13 cellular contexts compared by ENCODE assay signal in genomic region chr5:117999939-118000549, GRCh38.
DNase-seq lines count a peak whose midpoint lies in the region; ATAC-seq and TF ChIP-seq lines count a peak whose summit lies in the region.
"Had no signal": no experiment of that assay in that cellular context is flagged by ENCODE, and none has a peak within 500 bp of the region (broad histone marks: within the 10 kb centered on the region; RNA-seq: fewer than 3 reads in every experiment).

No MANE protein-coding gene starts in this region.

- TF ChIP-seq CTCF in mucosa of descending colon (IDR thresholded peaks at IDR 0.05): no peak

- peaks cover 8% of the 10 kb centered on the region for H3K9me3 Mint-ChIP-seq in activated CD4-positive, alpha-beta memory T cell treated with anti-CD3 and anti-CD28 coated beads for 36 hours
- H3K9me3 Mint-ChIP-seq: nephron had no signal

- no peak overlapping the region for H3K4me3 Mint-ChIP-seq in activated CD4-positive, alpha-beta memory T cell treated with anti-CD3 and anti-CD28 coated beads for 36 hours
- H3K4me3 Mint-ChIP-seq: nephron had no signal

- no peaks in the 10 kb centered on the region for H3K4me1 Mint-ChIP-seq in activated CD4-positive, alpha-beta memory T cell treated with anti-CD3 and anti-CD28 coated beads for 36 hours (ENCODE audit: low read depth)

- no peak overlapping the region for H3K4me3 ChIP-seq in mucosa of descending colon

- POLR2A ChIA-PET in activated CD4-positive, alpha-beta memory T cell treated with anti-CD3 and anti-CD28 coated beads for 36 hours (lab: Charles Lee): no interaction called here

- CTCF ChIA-PET in activated CD4-positive, alpha-beta memory T cell treated with anti-CD3 and anti-CD28 coated beads for 36 hours (lab: Charles Lee): no interaction called here

- H3K27me3 Mint-ChIP-seq in activated CD4-positive, alpha-beta memory T cell treated with anti-CD3 and anti-CD28 coated beads for 36 hours: no peaks in the 10 kb centered on the region

- no peaks in the 10 kb centered on the region for H3K36me3 Mint-ChIP-seq in activated CD4-positive, alpha-beta memory T cell treated with anti-CD3 and anti-CD28 coated beads for 36 hours

- H3K36me3 ChIP-seq in mucosa of descending colon (ENCODE audit: low read depth): no peaks in the 10 kb centered on the region

- peak; percentile 1 for DNase-seq in DMS79 (lab: John Stamatoyannopoulos, UW)
- peak; percentile 2 to 9 for DNase-seq in NCI-H446 (lab: John Stamatoyannopoulos, UW)
- DNase-seq in UCSD-AML1 (lab: John Stamatoyannopoulos, UW; ENCODE audit: unreplicated experiment): no peak
- no peak for DNase-seq in medulla oblongata (ENCODE audit: extremely low spot score)
- no peak for DNase-seq in activated CD4-positive, alpha-beta memory T cell treated with anti-CD3 and anti-CD28 coated beads for 36 hours
- no peak for DNase-seq in mucosa of descending colon
- DNase-seq: activated CD4-positive, alpha-beta T cell treated with anti-CD3 and anti-CD28 coated beads for 1 hour; activated gamma-delta T cell treated with Interleukin-2 at 50 U/mL for 16 hours; AML-193; cortex of kidney had no signal

- no peaks in the 10 kb centered on the region for H3K4me1 ChIP-seq in mucosa of descending colon (ENCODE audit: low read depth)

- intact Hi-C loops in activated CD4-positive, alpha-beta memory T cell treated with anti-CD3 and anti-CD28 coated beads for 36 hours (cut with micrococcal nuclease): no loop called here
- intact Hi-C loops in mucosa of descending colon (cut with DNase I, micrococcal nuclease): no loop called here

- no peak overlapping the region for H3K27ac Mint-ChIP-seq in activated CD4-positive, alpha-beta memory T cell treated with anti-CD3 and anti-CD28 coated beads for 36 hours
- H3K27ac Mint-ChIP-seq: nephron had no signal

- no peaks in the 10 kb centered on the region for H3K9me3 ChIP-seq in mucosa of descending colon

- ATAC-seq in GM19023 (IDR thresholded peaks at IDR 0.05; ENCODE audit: unreplicated experiment) (peak; percentile 65), HG02938 (IDR thresholded peaks at IDR 0.05; ENCODE audit: unreplicated experiment) (peak; percentile 70), mucosa of descending colon (no peak)

Comparison
In these comparisons a context has a peak if more than half of its experiments do, and no peak if none do; other contexts are left out.
1. DNase-seq: peak in DMS79 (single experiment) and NCI-H446 (2 of 2); none in UCSD-AML1 (single experiment), medulla oblongata (single experiment), activated CD4-positive, alpha-beta memory T cell treated with anti-CD3 and anti-CD28 coated beads for 36 hours (single experiment) and mucosa of descending colon (0 of 3).